8 cellular contexts compared by ENCODE assay signal in genomic region chr14:20683125-20683895, GRCh38. TPM values are rescaled to one million over a fixed set of nuclear protein-coding genes. Genes with fewer than 3 reads are reported as not detected.
DNase-seq lines count a peak whose midpoint lies in the region; ATAC-seq and TF ChIP-seq lines count a peak whose summit lies in the region.

No MANE protein-coding gene starts in this region.

- peak overlapping the region; percentile 98 for H4K8ac ChIP-seq in trophoblast cell (ENCODE audit: low read depth, low read length)

- H3K4me1 ChIP-seq in trophoblast cell (ENCODE audit: control insufficient read depth in 1 of 2, insufficient read depth in 2 of 2, low read length in 2 of 2) (peaks cover 0 to 15% of the 10 kb centered on the region in 2 experiments), transverse colon (peaks cover 17 to 58% (median 41%) of the 10 kb centered on the region in 4 donors)

- H3K4me1 Mint-ChIP-seq in activated naive CD8-positive, alpha-beta T cell treated with anti-CD3 and anti-CD28 coated beads for 36 hours, result peaks cover 27% of the 10 kb centered on the region

- no peaks in the 10 kb centered on the region for H3K9me3 Mint-ChIP-seq in activated naive CD8-positive, alpha-beta T cell treated with anti-CD3 and anti-CD28 coated beads for 36 hours

- peak overlapping the region; percentile 79 for H3K4me2 ChIP-seq in trophoblast cell (ENCODE audit: low read length)

- peaks cover 5% of the 10 kb centered on the region for H3K27me3 Mint-ChIP-seq in activated naive CD8-positive, alpha-beta T cell treated with anti-CD3 and anti-CD28 coated beads for 36 hours

- peak overlapping the region; percentile 38 for H2BK12ac ChIP-seq in trophoblast cell (ENCODE audit: low read length)

- DNase-seq in DMS 273 treated with DMSO at 0.1 percent for 48 hours (lab: John Stamatoyannopoulos, UW) (peak; percentile 79), KBM-7 (peak; percentile 93), SK-N-MC (ENCODE audit: low read depth, low spot score) (peak; percentile 78), cardiac septum (ENCODE audit: low spot score) (peak; percentile 83), trophoblast cell (peak; percentile 62 to 89), transverse colon (peak; percentile 83)
- DNase-seq in activated naive CD8-positive, alpha-beta T cell treated with anti-CD3 and anti-CD28 coated beads for 36 hours, result peak; percentile 78

- peak overlapping the region; percentile 99 for H3K9ac ChIP-seq in SK-N-MC (ENCODE audit: insufficient read length)
- peak overlapping the region; percentile 95 for H3K9ac ChIP-seq in trophoblast cell (ENCODE audit: low read length)

- in situ Hi-C loops in KBM-7 (cut with MboI; ENCODE audit: low pct_unique_long_range_greater_than_20kb, low sequenced_read_pairs) (no loop called here), transverse colon (cut with MboI; ENCODE audit: low pct_ligation_motif_present in 1 of 4, low pct_unique_long_range_greater_than_20kb in 1 of 4, low sequenced_read_pairs in 3 of 4) (loop anchor here in 3 of 4 donors (10.0 to 25.0 kb wide), 6 partner anchors 69 to 359 kb away; partner anchors contain the start of genes CCNB1IP1 (in 2 of the 3), APEX1 (in 1 of the 3), METTL17 (in 1 of the 3) and OSGEP (in 1 of the 3))

- H3K79me1 ChIP-seq in trophoblast cell (ENCODE audit: low read length), result peaks cover 16% of the 10 kb centered on the region

- H3K27ac Mint-ChIP-seq in activated naive CD8-positive, alpha-beta T cell treated with anti-CD3 and anti-CD28 coated beads for 36 hours, result no peak overlapping the region

- H4K91ac ChIP-seq in trophoblast cell (ENCODE audit: low read depth, low read length), result peak overlapping the region; percentile 95

- TF ChIP-seq EP300 in transverse colon (IDR thresholded peaks at IDR 0.05; ENCODE audit: low read depth), result no peak

- peak overlapping the region; percentile 87 for H2BK5ac ChIP-seq in trophoblast cell (ENCODE audit: low read depth, low read length, poor library complexity)

- no peak for TF ChIP-seq POLR2A in transverse colon (IDR thresholded peaks at IDR 0.05)

- peak overlapping the region; percentile 53 for H2AK5ac ChIP-seq in trophoblast cell (ENCODE audit: low read length)

- peak; percentile 20 for ATAC-seq in GM21529 (IDR thresholded peaks at IDR 0.05; ENCODE audit: unreplicated experiment)

- peak overlapping the region; percentile 100 for H3K4me3 ChIP-seq in SK-N-MC
- peak overlapping the region; percentile 91 for H3K4me3 ChIP-seq in trophoblast cell (ENCODE audit: low read depth, low read length)
- H3K4me3 ChIP-seq in transverse colon, result peak overlapping the region; percentile 61 to 87 (median 69)

- H3K9me3 ChIP-seq in SK-N-MC (ENCODE audit: low read depth, low read length) (no peaks in the 10 kb centered on the region), trophoblast cell (ENCODE audit: insufficient read depth, low read depth, low read length) (no peaks in the 10 kb centered on the region), transverse colon (no peaks in the 10 kb centered on the region)

- peaks cover 1% of the 10 kb centered on the region for H3K36me3 Mint-ChIP-seq in activated naive CD8-positive, alpha-beta T cell treated with anti-CD3 and anti-CD28 coated beads for 36 hours

- H4K12ac ChIP-seq in trophoblast cell (ENCODE audit: low read depth, low read length), result peak overlapping the region; percentile 98

- peak overlapping the region; percentile 96 for H3K14ac ChIP-seq in trophoblast cell (ENCODE audit: low read length)

- peak overlapping the region; percentile 86 for H2BK120ac ChIP-seq in trophoblast cell (ENCODE audit: insufficient read depth, low read length, poor library complexity)

- H3K27ac ChIP-seq in SK-N-MC, result peak overlapping the region; percentile 99
- peak overlapping the region; percentile 95 for H3K27ac ChIP-seq in trophoblast cell (ENCODE audit: low read depth, low read length)
- H3K27ac ChIP-seq in transverse colon, result peak overlapping the region; percentile 99 to 100 (median 100)

- intact Hi-C loops in cardiac septum (cut with DNase I) (loop anchor here (1.0 to 10.0 kb wide), 7 partner anchors 51 to 419 kb away; partner anchors contain the start of genes CCNB1IP1, PIP4P1, PNP and TEP1), transverse colon (cut with DNase I; ENCODE audit: low total_unique reads) (loop anchor here (2.0 to 5.0 kb wide), 3 partner anchors 71 to 874 kb away; partner anchors contain the start of gene PARP2)

- H3K36me3 ChIP-seq in SK-N-MC (ENCODE audit: insufficient read depth, low read length) (no peaks in the 10 kb centered on the region), trophoblast cell (ENCODE audit: control insufficient read depth in 1 of 2, insufficient read depth in 2 of 2, low read length in 2 of 2) (no peaks in the 10 kb centered on the region), transverse colon (no peaks in the 10 kb centered on the region)

- H3K4ac ChIP-seq in trophoblast cell (ENCODE audit: low read depth, low read length), result peak overlapping the region; percentile 83

- peak overlapping the region; percentile 96 for H3K18ac ChIP-seq in trophoblast cell (ENCODE audit: low read length)

- peaks cover 11% of the 10 kb centered on the region for H3K79me2 ChIP-seq in trophoblast cell (ENCODE audit: control insufficient read depth, insufficient read depth, low read length, poor library complexity)

- peak overlapping the region; percentile 89 for H2AFZ ChIP-seq in trophoblast cell (ENCODE audit: insufficient read depth, low read length, poor library complexity)

- TF ChIP-seq CTCF in transverse colon (IDR thresholded peaks at IDR 0.05), result no peak

- H3K4me3 Mint-ChIP-seq in activated naive CD8-positive, alpha-beta T cell treated with anti-CD3 and anti-CD28 coated beads for 36 hours, result no peak overlapping the region

- H3K27me3 ChIP-seq in trophoblast cell (ENCODE audit: insufficient read depth, low read length), result no peaks in the 10 kb centered on the region
- no peaks in the 10 kb centered on the region for H3K27me3 ChIP-seq in transverse colon

- no peak overlapping the region for H3K23ac ChIP-seq in trophoblast cell (ENCODE audit: low read length)

- WGBS in trophoblast cell (ENCODE audit: extremely low coverage, insufficient coverage, insufficient read length), result no CpG with 5 or more reads among the region's 38 CpGs
- WGBS in transverse colon (ENCODE audit: low coverage in 1 of 2), 2 donors, result 0% methylated on average over 19 to 38 of the region's 38 CpGs

RNA-seq across cellular contexts. Expression of gene RNASE4, which starts 1.1 kb away (rescaled TPM):
- under 1 TPM; 0.35 to 0.68 TPM for total RNA-seq in activated naive CD8-positive, alpha-beta T cell treated with anti-CD3 and anti-CD28 coated beads for 36 hours
- 5.6 TPM for total RNA-seq in cardiac septum
- polyA plus RNA-seq in trophoblast cell (2013), result 3.7 and 4.6 TPM in 2 replicates
- total RNA-seq in transverse colon, result 10 to 100 TPM; 24.7 to 78.9 (median 76.5) TPM

RNA-seq across cellular contexts. Expression of gene ANG, which starts 5.3 kb away (rescaled TPM):
- total RNA-seq in activated naive CD8-positive, alpha-beta T cell treated with anti-CD3 and anti-CD28 coated beads for 36 hours, result 1 to 10 TPM; 1.1 to 1.3 TPM
- total RNA-seq in cardiac septum, result 2.7 TPM
- 2.5 and 3.4 TPM in 2 replicates for polyA plus RNA-seq in trophoblast cell (2013)
- 10 to 100 TPM; 10.5 to 37.1 (median 25.7) TPM for total RNA-seq in transverse colon

RNA-seq across cellular contexts. Expression of gene OR6S1, which starts 41.8 kb away (rescaled TPM):
- total RNA-seq in activated naive CD8-positive, alpha-beta T cell treated with anti-CD3 and anti-CD28 coated beads for 36 hours, result not detected
- total RNA-seq in cardiac septum, result not detected
- not detected in 2 replicates for polyA plus RNA-seq in trophoblast cell (2013)
- total RNA-seq in transverse colon, result not detected

Comparison
In these comparisons a context has a peak if more than half of its experiments do, and no peak if none do; other contexts are left out.
1. Peak in every context shown above with its lines: DNase-seq, ATAC-seq, H3K4me3 ChIP-seq and H3K27ac ChIP-seq.